Comparison of ENCODE assay signal across 18 cellular contexts in genomic region chr9:1580215-1580614, GRCh38.
DNase-seq lines count a peak whose midpoint lies in the region; ATAC-seq, FAIRE-seq and TF ChIP-seq lines count a peak whose summit lies in the region.
"Had no signal": no experiment of that assay in that cellular context is flagged by ENCODE, and none has a peak within 500 bp of the region (broad histone marks: within the 10 kb centered on the region; RNA-seq: fewer than 3 reads in every experiment).

No MANE protein-coding gene starts in this region.

- H4K20me1 ChIP-seq in OCI-LY3 (ENCODE audit: insufficient read depth, low read length), result no peaks in the 10 kb centered on the region

- intact Hi-C loops in lower lobe of right lung (cut with DNase I) (no loop called here), pancreas (cut with DNase I) (no loop called here)

- DNase-seq in lower lobe of right lung (no peak), pancreas (no peak), urothelium cell line (ENCODE audit: low spot score) (no peak)
- no peak for DNase-seq in activated CD8-positive, alpha-beta memory T cell treated with anti-CD3 and anti-CD28 coated beads, Interleukin-2, amount 10 ng/mL, durations not matched to agents 7 days and 5 days
- DNase-seq: activated naive CD4-positive, alpha-beta T cell treated with anti-CD3 and anti-CD28 coated beads for 36 hours; C1 segment of cervical spinal cord; effector memory CD4-positive, alpha-beta T cell; foreskin fibroblast; mesenchymal stem cell; right lobe of liver; stimulated activated CD4-positive, alpha-beta T cell treated with anti-CD3 and anti-CD28 coated beads, Interleukin-4, amount 100 ng/mL, for 24 hours had no signal

- no peaks in the 10 kb centered on the region for H3K36me3 Mint-ChIP-seq in activated CD8-positive, alpha-beta memory T cell treated with anti-CD3 and anti-CD28 coated beads, Interleukin-2, amount 10 ng/mL, durations not matched to agents 7 days and 5 days
- H3K36me3 Mint-ChIP-seq: neural progenitor cell; stimulated activated memory B cell treated with anti-CD40 and anti-IgM and Interleukin-4, amounts not matched to agents 10 μg/mL and 1 μg/mL and 100 μg/mL, for 72 hours had no signal

- H3K79me2 ChIP-seq in OCI-LY3 (ENCODE audit: low read length), result no peaks in the 10 kb centered on the region

- no peaks in the 10 kb centered on the region for H3K27me3 Mint-ChIP-seq in activated CD8-positive, alpha-beta memory T cell treated with anti-CD3 and anti-CD28 coated beads, Interleukin-2, amount 10 ng/mL, durations not matched to agents 7 days and 5 days

- H3K27me3 ChIP-seq in OCI-LY3 (ENCODE audit: low read depth, low read length) (no peaks in the 10 kb centered on the region), lower lobe of right lung (ENCODE audit: low read depth) (no peaks in the 10 kb centered on the region), pancreas (no peaks in the 10 kb centered on the region)
- H3K27me3 ChIP-seq: breast epithelium, neural progenitor cell, right lobe of liver had no signal

- no peak overlapping the region for H3K4me3 Mint-ChIP-seq in activated CD8-positive, alpha-beta memory T cell treated with anti-CD3 and anti-CD28 coated beads, Interleukin-2, amount 10 ng/mL, durations not matched to agents 7 days and 5 days
- H3K4me3 Mint-ChIP-seq: activated naive CD4-positive, alpha-beta T cell treated with anti-CD3 and anti-CD28 coated beads for 36 hours; neural progenitor cell; stimulated activated memory B cell treated with anti-CD40 and anti-IgM and Interleukin-4, amounts not matched to agents 10 μg/mL and 1 μg/mL and 100 μg/mL, for 72 hours had no signal

- H3K4me3 ChIP-seq in OCI-LY3 (ENCODE audit: low read length), result peak overlapping the region; percentile 18; the same call in 1 of the 2 replicates
- H3K4me3 ChIP-seq in lower lobe of right lung, result no peak overlapping the region
- no peak overlapping the region for H3K4me3 ChIP-seq in pancreas
- H3K4me3 ChIP-seq: breast epithelium, neural progenitor cell, right lobe of liver had no signal

- no peaks in the 10 kb centered on the region for H3K4me1 Mint-ChIP-seq in activated CD8-positive, alpha-beta memory T cell treated with anti-CD3 and anti-CD28 coated beads, Interleukin-2, amount 10 ng/mL, durations not matched to agents 7 days and 5 days
- H3K4me1 Mint-ChIP-seq: neural progenitor cell; stimulated activated memory B cell treated with anti-CD40 and anti-IgM and Interleukin-4, amounts not matched to agents 10 μg/mL and 1 μg/mL and 100 μg/mL, for 72 hours had no signal

- H3K36me3 ChIP-seq in OCI-LY3 (replicated peaks; ENCODE audit: low read depth, low read length) (no peaks in the 10 kb centered on the region), lower lobe of right lung (no peaks in the 10 kb centered on the region), pancreas (no peaks in the 10 kb centered on the region)
- H3K36me3 ChIP-seq: breast epithelium, neural progenitor cell, right lobe of liver had no signal

- CTCF ChIA-PET in activated CD8-positive, alpha-beta memory T cell treated with anti-CD3 and anti-CD28 coated beads, Interleukin-2, amount 10 ng/mL, durations not matched to agents 7 days and 5 days (lab: Charles Lee), result no interaction called here

- no peak for FAIRE-seq in pancreas (lab: Jason Lieb, UNC)
- no peak for FAIRE-seq in urothelium cell line (lab: Jason Lieb, UNC)

- H3K4me1 ChIP-seq in OCI-LY3 (ENCODE audit: low read length), result peaks cover 14% of the 10 kb centered on the region
- no peaks in the 10 kb centered on the region for H3K4me1 ChIP-seq in lower lobe of right lung
- no peaks in the 10 kb centered on the region for H3K4me1 ChIP-seq in pancreas
- H3K4me1 ChIP-seq: breast epithelium, neural progenitor cell, right lobe of liver had no signal

- H3K4me2 ChIP-seq in OCI-LY3 (ENCODE audit: low read length), result peak overlapping the region; percentile 52
- H3K4me2 ChIP-seq: neural progenitor cell had no signal

- H2AFZ ChIP-seq in OCI-LY3 (ENCODE audit: low read depth, low read length), result no peak overlapping the region
- H2AFZ ChIP-seq: neural progenitor cell had no signal

- H3K27ac ChIP-seq in OCI-LY3 (ENCODE audit: low read length) (no peak overlapping the region), lower lobe of right lung (no peak overlapping the region), pancreas (no peak overlapping the region)
- H3K27ac ChIP-seq: breast epithelium, neural progenitor cell, right lobe of liver had no signal

- TF ChIP-seq CTCF in OCI-LY3 (IDR thresholded peaks at IDR 0.05; ENCODE audit: low read depth, low read length) (no peak), lower lobe of right lung (IDR thresholded peaks at IDR 0.05) (no peak), pancreas (IDR thresholded peaks at IDR 0.05) (no peak)

- H3K9me3 Mint-ChIP-seq in activated CD8-positive, alpha-beta memory T cell treated with anti-CD3 and anti-CD28 coated beads, Interleukin-2, amount 10 ng/mL, durations not matched to agents 7 days and 5 days (ENCODE audit: low read depth), result peaks cover under 1% of the 10 kb centered on the region

- H3K9me3 ChIP-seq in OCI-LY3 (ENCODE audit: insufficient read depth, low read length) (no peaks in the 10 kb centered on the region), lower lobe of right lung (peaks cover 3% of the 10 kb centered on the region), pancreas (no peaks in the 10 kb centered on the region)
- H3K9me3 ChIP-seq: breast epithelium, right lobe of liver had no signal

- H3K9ac ChIP-seq in OCI-LY3 (ENCODE audit: low read length), result no peak overlapping the region
- H3K9ac ChIP-seq: neural progenitor cell had no signal

- peak; percentile 96 for ATAC-seq in GM18909 (IDR thresholded peaks at IDR 0.05; ENCODE audit: poor library complexity, unreplicated experiment)
- peak; percentile 89 for ATAC-seq in GM21515 (IDR thresholded peaks at IDR 0.05; ENCODE audit: unreplicated experiment)
- peak; percentile 85 for ATAC-seq in HG03064 (IDR thresholded peaks at IDR 0.05; ENCODE audit: low read depth, unreplicated experiment)
- ATAC-seq in lower lobe of right lung, result no peak
- no peak for ATAC-seq in pancreas
- ATAC-seq in activated CD8-positive, alpha-beta memory T cell treated with anti-CD3 and anti-CD28 coated beads, Interleukin-2, amount 10 ng/mL, durations not matched to agents 7 days and 5 days, result no peak
- ATAC-seq: right lobe of liver; stimulated activated memory B cell treated with anti-CD40 and anti-IgM and Interleukin-4, amounts not matched to agents 10 μg/mL and 1 μg/mL and 100 μg/mL, for 72 hours had no signal

- H3K27ac Mint-ChIP-seq in activated CD8-positive, alpha-beta memory T cell treated with anti-CD3 and anti-CD28 coated beads, Interleukin-2, amount 10 ng/mL, durations not matched to agents 7 days and 5 days, result no peak overlapping the region
- H3K27ac Mint-ChIP-seq: activated naive CD4-positive, alpha-beta T cell treated with anti-CD3 and anti-CD28 coated beads for 36 hours; neural progenitor cell; stimulated activated memory B cell treated with anti-CD40 and anti-IgM and Interleukin-4, amounts not matched to agents 10 μg/mL and 1 μg/mL and 100 μg/mL, for 72 hours had no signal

Comparison
In these comparisons a context has a peak if more than half of its experiments do, and no peak if none do; other contexts are left out.
1. ATAC-seq: peak in GM18909 (single experiment), GM21515 (single experiment) and HG03064 (single experiment); none in lower lobe of right lung (0 of 2), pancreas (0 of 4) and activated CD8-positive, alpha-beta memory T cell treated with anti-CD3 and anti-CD28 coated beads, Interleukin-2, amount 10 ng/mL, durations not matched to agents 7 days and 5 days (single experiment).